Comparison of ENCODE assay signal across 22 cellular contexts in genomic region chr3:152421162-152421561, GRCh38.
DNase-seq lines count a peak whose midpoint lies in the region; ATAC-seq and TF ChIP-seq lines count a peak whose summit lies in the region.
"Had no signal": no experiment of that assay in that cellular context is flagged by ENCODE, and none has a peak within 500 bp of the region (broad histone marks: within the 10 kb centered on the region; RNA-seq: fewer than 3 reads in every experiment).

No MANE protein-coding gene starts in this region.

- peaks cover 86% of the 10 kb centered on the region for H3K36me3 Mint-ChIP-seq in activated naive CD4-positive, alpha-beta T cell treated with anti-CD3 and anti-CD28 coated beads for 36 hours (ENCODE audit: low read depth)
- H3K36me3 Mint-ChIP-seq in activated naive CD4-positive, alpha-beta T cell treated with anti-CD3 and anti-CD28 coated beads, Interleukin-2, amount 10 ng/mL, durations not matched to agents 7 days and 5 days = peaks cover 93% of the 10 kb centered on the region
- peaks cover 13% of the 10 kb centered on the region for H3K36me3 Mint-ChIP-seq in T-helper 17 cell (ENCODE audit: low read depth)
- H3K36me3 Mint-ChIP-seq in effector memory CD8-positive, alpha-beta T cell (ENCODE audit: insufficient read depth) = peaks cover 75% of the 10 kb centered on the region
- H3K36me3 Mint-ChIP-seq in stimulated activated naive B cell treated with anti-CD40 and anti-IgM and Interleukin-4, amounts not matched to agents 10 μg/mL and 1 μg/mL and 100 μg/mL, for 72 hours = peaks cover 75 to 86% of the 10 kb centered on the region in 2 donors

- H3K4me1 ChIP-seq in foreskin keratinocyte = no peaks in the 10 kb centered on the region
- H3K4me1 ChIP-seq: HAP-1, Peyer's patch had no signal

- H3K27ac Mint-ChIP-seq in activated naive CD4-positive, alpha-beta T cell treated with anti-CD3 and anti-CD28 coated beads for 36 hours = peak overlapping the region; percentile 86
- no peak overlapping the region for H3K27ac Mint-ChIP-seq in activated naive CD4-positive, alpha-beta T cell treated with anti-CD3 and anti-CD28 coated beads, Interleukin-2, amount 10 ng/mL, durations not matched to agents 7 days and 5 days
- H3K27ac Mint-ChIP-seq in T-helper 17 cell = peak overlapping the region; percentile 0
- peak overlapping the region; percentile 17 to 91 for H3K27ac Mint-ChIP-seq in effector memory CD8-positive, alpha-beta T cell
- peak overlapping the region; percentile 84 for H3K27ac Mint-ChIP-seq in stimulated activated naive B cell treated with anti-CD40 and anti-IgM and Interleukin-4, amounts not matched to agents 10 μg/mL and 1 μg/mL and 100 μg/mL, for 72 hours
- H3K27ac Mint-ChIP-seq: dendritic cell treated with granulocyte-macrophage colony-stimulating factor and Interleukin-4, amounts not matched to agents 40 ng/mL and 50 ng/mL, for 4 days had no signal

- CTCF ChIA-PET in activated naive CD4-positive, alpha-beta T cell treated with anti-CD3 and anti-CD28 coated beads for 36 hours (lab: Charles Lee) = no interaction called here
- CTCF ChIA-PET in activated naive CD4-positive, alpha-beta T cell treated with anti-CD3 and anti-CD28 coated beads, Interleukin-2, amount 10 ng/mL, durations not matched to agents 7 days and 5 days (lab: Charles Lee) = no interaction called here

- no peak for TF ChIP-seq CTCF in foreskin keratinocyte (conservative IDR thresholded peaks at IDR 0.05)

- ATAC-seq in T-helper 17 cell = no peak
- ATAC-seq in effector memory CD8-positive, alpha-beta T cell (replicated peaks) = no peak
- no peak for ATAC-seq in stimulated activated naive B cell treated with anti-CD40 and anti-IgM and Interleukin-4, amounts not matched to agents 10 μg/mL and 1 μg/mL and 100 μg/mL, for 72 hours (replicated peaks)
- no peak for ATAC-seq in foreskin keratinocyte
- ATAC-seq: left lobe of liver had no signal

- H3K4me1 Mint-ChIP-seq in activated naive CD4-positive, alpha-beta T cell treated with anti-CD3 and anti-CD28 coated beads for 36 hours (ENCODE audit: low read depth) = peaks cover 84% of the 10 kb centered on the region
- H3K4me1 Mint-ChIP-seq in activated naive CD4-positive, alpha-beta T cell treated with anti-CD3 and anti-CD28 coated beads, Interleukin-2, amount 10 ng/mL, durations not matched to agents 7 days and 5 days = peaks cover 65% of the 10 kb centered on the region
- H3K4me1 Mint-ChIP-seq in T-helper 17 cell = peaks cover 29% of the 10 kb centered on the region
- H3K4me1 Mint-ChIP-seq in effector memory CD8-positive, alpha-beta T cell (ENCODE audit: low read depth in 2 of 2) = peaks cover 66 to 76% of the 10 kb centered on the region in 2 donors
- H3K4me1 Mint-ChIP-seq in stimulated activated naive B cell treated with anti-CD40 and anti-IgM and Interleukin-4, amounts not matched to agents 10 μg/mL and 1 μg/mL and 100 μg/mL, for 72 hours = peaks cover 46 to 63% of the 10 kb centered on the region in 2 donors

- H3K27ac ChIP-seq in foreskin keratinocyte = no peak overlapping the region
- H3K27ac ChIP-seq: cardiac muscle cell, transverse colon, VCaP had no signal

- intact Hi-C loops in activated naive CD4-positive, alpha-beta T cell treated with anti-CD3 and anti-CD28 coated beads for 36 hours (cut with micrococcal nuclease) = no loop called here

- no peaks in the 10 kb centered on the region for H3K27me3 Mint-ChIP-seq in activated naive CD4-positive, alpha-beta T cell treated with anti-CD3 and anti-CD28 coated beads for 36 hours (ENCODE audit: low read depth)
- H3K27me3 Mint-ChIP-seq in activated naive CD4-positive, alpha-beta T cell treated with anti-CD3 and anti-CD28 coated beads, Interleukin-2, amount 10 ng/mL, durations not matched to agents 7 days and 5 days = no peaks in the 10 kb centered on the region
- H3K27me3 Mint-ChIP-seq in T-helper 17 cell = no peaks in the 10 kb centered on the region
- H3K27me3 Mint-ChIP-seq in effector memory CD8-positive, alpha-beta T cell = no peaks in the 10 kb centered on the region
- no peaks in the 10 kb centered on the region for H3K27me3 Mint-ChIP-seq in stimulated activated naive B cell treated with anti-CD40 and anti-IgM and Interleukin-4, amounts not matched to agents 10 μg/mL and 1 μg/mL and 100 μg/mL, for 72 hours
- H3K27me3 Mint-ChIP-seq: dendritic cell treated with granulocyte-macrophage colony-stimulating factor and Interleukin-4, amounts not matched to agents 40 ng/mL and 50 ng/mL, for 4 days had no signal

- H3K9me3 Mint-ChIP-seq in activated naive CD4-positive, alpha-beta T cell treated with anti-CD3 and anti-CD28 coated beads for 36 hours = peaks cover 24% of the 10 kb centered on the region
- H3K9me3 Mint-ChIP-seq in activated naive CD4-positive, alpha-beta T cell treated with anti-CD3 and anti-CD28 coated beads, Interleukin-2, amount 10 ng/mL, durations not matched to agents 7 days and 5 days = peaks cover 14% of the 10 kb centered on the region
- peaks cover 2 to 15% of the 10 kb centered on the region in 2 donors for H3K9me3 Mint-ChIP-seq in effector memory CD8-positive, alpha-beta T cell
- H3K9me3 Mint-ChIP-seq in stimulated activated naive B cell treated with anti-CD40 and anti-IgM and Interleukin-4, amounts not matched to agents 10 μg/mL and 1 μg/mL and 100 μg/mL, for 72 hours = peaks cover 18 to 25% of the 10 kb centered on the region in 2 donors

- H3K27me3 ChIP-seq in foreskin keratinocyte = no peaks in the 10 kb centered on the region
- H3K27me3 ChIP-seq: ascending aorta, cardiac muscle cell, Peyer's patch, transverse colon had no signal

- no peak for DNase-seq in activated naive CD4-positive, alpha-beta T cell treated with anti-CD3 and anti-CD28 coated beads for 36 hours
- no peak for DNase-seq in activated naive CD4-positive, alpha-beta T cell treated with anti-CD3 and anti-CD28 coated beads, Interleukin-2, amount 10 ng/mL, durations not matched to agents 7 days and 5 days
- DNase-seq in T-helper 17 cell (no peak), nucleus accumbens (lab: John Stamatoyannopoulos, UW) (no peak), hepatic stellate cell (ENCODE audit: low spot score) (no peak), foreskin keratinocyte (no peak)
- DNase-seq in effector memory CD8-positive, alpha-beta T cell = no peak
- DNase-seq in stimulated activated naive B cell treated with anti-CD40 and anti-IgM and Interleukin-4, amounts not matched to agents 10 μg/mL and 1 μg/mL and 100 μg/mL, for 72 hours = no peak
- DNase-seq: activated CD4-positive, alpha-beta T cell treated with anti-CD3 and anti-CD28 coated beads, Interleukin-2, amount 50 U/mL, for 48 hours; NCI-H1092 treated with DMSO at 0.1 percent for 48 hours; NCI-H2029; NCI-H526 treated with DMSO at 0.1 percent for 48 hours; Peyer's patch; SHP77 treated with DMSO at 0.1 percent for 48 hours; T-helper 9 cell; transverse colon had no signal

- H3K9me3 ChIP-seq in T-helper 17 cell (ENCODE audit: control insufficient read depth, low read length, poor library complexity, severe bottlenecking) = no peaks in the 10 kb centered on the region
- H3K9me3 ChIP-seq: ascending aorta, HAP-1, Peyer's patch, transverse colon had no signal

- no peak overlapping the region for H3K4me3 Mint-ChIP-seq in activated naive CD4-positive, alpha-beta T cell treated with anti-CD3 and anti-CD28 coated beads for 36 hours
- H3K4me3 Mint-ChIP-seq in activated naive CD4-positive, alpha-beta T cell treated with anti-CD3 and anti-CD28 coated beads, Interleukin-2, amount 10 ng/mL, durations not matched to agents 7 days and 5 days = no peak overlapping the region
- H3K4me3 Mint-ChIP-seq in T-helper 17 cell = no peak overlapping the region
- H3K4me3 Mint-ChIP-seq in effector memory CD8-positive, alpha-beta T cell = peak overlapping the region in 1 of 2 donors; percentile 58
- peak overlapping the region in 1 of 2 donors; percentile 37 for H3K4me3 Mint-ChIP-seq in stimulated activated naive B cell treated with anti-CD40 and anti-IgM and Interleukin-4, amounts not matched to agents 10 μg/mL and 1 μg/mL and 100 μg/mL, for 72 hours
- H3K4me3 Mint-ChIP-seq: dendritic cell treated with granulocyte-macrophage colony-stimulating factor and Interleukin-4, amounts not matched to agents 40 ng/mL and 50 ng/mL, for 4 days had no signal
